Comparison of ENCODE assay signal across 29 cellular contexts in genomic region chr2:55965276-55965675, GRCh38. TPM values are rescaled to one million over a fixed set of nuclear protein-coding genes. Genes with fewer than 3 reads are reported as not detected.
DNase-seq lines count a peak whose midpoint lies in the region; ATAC-seq, FAIRE-seq and TF ChIP-seq lines count a peak whose summit lies in the region.
"Had no signal": no experiment of that assay in that cellular context is flagged by ENCODE, and none has a peak within 500 bp of the region (broad histone marks: within the 10 kb centered on the region; RNA-seq: fewer than 3 reads in every experiment).

No MANE protein-coding gene starts in this region.

- POLR2A ChIA-PET in IMR-90 (lab: Charles Lee; ENCODE audit: unreplicated experiment), result no interaction called here

- peak; percentile 76 for FAIRE-seq in bronchial epithelial cell (lab: Jason Lieb, UNC)
- FAIRE-seq: HTR-8/SVneo, small intestine had no signal

- H2AFZ ChIP-seq in IMR-90 (replicated peaks; ENCODE audit: low read length, poor library complexity), result no peak overlapping the region

- H3K27me3 ChIP-seq in IMR-90 (ENCODE audit: control insufficient read depth, insufficient read depth, low read length), result no peaks in the 10 kb centered on the region
- no peaks in the 10 kb centered on the region for H3K27me3 ChIP-seq in bronchial epithelial cell (ENCODE audit: control insufficient read depth, insufficient read depth, low read length)
- H3K27me3 ChIP-seq: body of pancreas, ovary, upper lobe of left lung had no signal

- no peak overlapping the region for H3K4me3 Mint-ChIP-seq in stimulated activated effector memory CD8-positive, alpha-beta T cell treated with anti-CD3 and anti-CD28 coated beads, Interleukin-12 subunit alpha, Interleukin-12 subunit beta, amount 100 ng/mL, for 72 hours
- H3K4me3 Mint-ChIP-seq: activated CD4-positive, alpha-beta T cell treated with anti-CD3 and anti-CD28 coated beads for 36 hours; activated naive CD8-positive, alpha-beta T cell treated with anti-CD3 and anti-CD28 coated beads, Interleukin-2, amount 50 U/mL, for 24 hours; activated T-cell treated with anti-CD3 and anti-CD28 coated beads, Interleukin-2, amount 50 U/mL, for 4 hours; CD4-positive, CD25-positive, alpha-beta regulatory T cell; T-helper 2 cell treated with Interferon-gamma antibody and Interleukin-4, amounts not matched to agents 5 μg/mL and 100 μg/mL, for 36 hours had no signal

- no peak overlapping the region for H3K9ac ChIP-seq in IMR-90 (ENCODE audit: low read depth, low read length)
- H3K9ac ChIP-seq: KMS-11 had no signal

- 0 out of 2 replicates have a peak overlapping the region, but pooled peaks have one; percentile 80 for H2BK120ac ChIP-seq in IMR-90 (ENCODE audit: low read depth, low read length)

- TF ChIP-seq RAD21 in IMR-90 (IDR thresholded peaks at IDR 0.05; ENCODE audit: low read length), result no peak

- no peaks in the 10 kb centered on the region for H3K9me3 Mint-ChIP-seq in stimulated activated effector memory CD8-positive, alpha-beta T cell treated with anti-CD3 and anti-CD28 coated beads, Interleukin-12 subunit alpha, Interleukin-12 subunit beta, amount 100 ng/mL, for 72 hours
- H3K9me3 Mint-ChIP-seq: activated naive CD8-positive, alpha-beta T cell treated with anti-CD3 and anti-CD28 coated beads, Interleukin-2, amount 50 U/mL, for 24 hours; activated T-cell treated with anti-CD3 and anti-CD28 coated beads, Interleukin-2, amount 50 U/mL, for 4 hours; T-helper 2 cell treated with Interferon-gamma antibody and Interleukin-4, amounts not matched to agents 5 μg/mL and 100 μg/mL, for 36 hours had no signal

- H3K36me3 ChIP-seq in IMR-90 (ENCODE audit: control insufficient read depth, insufficient read depth, low read length) (no peaks in the 10 kb centered on the region), bronchial epithelial cell (ENCODE audit: control insufficient read depth, insufficient read depth, low read length) (no peaks in the 10 kb centered on the region), mucosa of descending colon (ENCODE audit: low read depth) (no peaks in the 10 kb centered on the region)
- H3K36me3 ChIP-seq: lower lobe of right lung, ovary, upper lobe of left lung had no signal

- H3K14ac ChIP-seq in IMR-90 (replicated peaks; ENCODE audit: low read depth, low read length), result no peak overlapping the region

- H3K9me1 ChIP-seq in IMR-90 (ENCODE audit: insufficient read depth, low read length), result peaks cover 5% of the 10 kb centered on the region; the same call in 1 of the 2 replicates

- 0 out of 2 replicates have a peak overlapping the region, but pooled peaks have one; percentile 32 for H3K4ac ChIP-seq in IMR-90 (ENCODE audit: low read depth, low read length)

- no peak overlapping the region for H4K5ac ChIP-seq in IMR-90 (ENCODE audit: low read depth, low read length)

- H3K4me2 ChIP-seq in IMR-90 (ENCODE audit: low read depth, low read length), result no peak overlapping the region
- H3K4me2 ChIP-seq: KMS-11 had no signal

- TF ChIP-seq POLR2A in IMR-90 (IDR thresholded peaks at IDR 0.05; ENCODE audit: low read depth, low read length), result no peak

- dilution Hi-C loops in IMR-90 (cut with HindIII; ENCODE audit: low sequenced_read_pairs, unreplicated experiment), result no loop called here

- CTCF ChIA-PET in IMR-90 (lab: Yijun Ruan, JAX), result interaction anchor here (0.9 kb wide), 1 partner anchor 196 kb away, joined by 3 read pairs; no protein-coding TSS in a partner anchor

- H3K79me1 ChIP-seq in IMR-90 (ENCODE audit: low read depth in 1 of 2, low read length in 2 of 2), result no peaks in the 10 kb centered on the region

- H2AK5ac ChIP-seq in IMR-90 (ENCODE audit: low read depth, low read length), result peak overlapping the region; percentile 40; the same call in 1 of the 2 replicates

- in situ Hi-C loops in IMR-90 (cut with MboI; ENCODE audit: low sequenced_read_pairs), result no loop called here

- H3K9me3 ChIP-seq in IMR-90 (ENCODE audit: control insufficient read depth, insufficient read depth, low read length), result no peaks in the 10 kb centered on the region
- H3K9me3 ChIP-seq in mucosa of descending colon, result no peaks in the 10 kb centered on the region
- H3K9me3 ChIP-seq: body of pancreas, lower lobe of right lung, ovary, upper lobe of left lung had no signal

- TF ChIP-seq CTCF in IMR-90 (conservative IDR thresholded peaks at IDR 0.05; ENCODE audit: low read depth, low read length) (no peak), bronchial epithelial cell (IDR thresholded peaks at IDR 0.05; ENCODE audit: insufficient read depth, low read length, severe bottlenecking) (no peak), mucosa of descending colon (IDR thresholded peaks at IDR 0.05) (no peak)

- H3K27ac ChIP-seq in IMR-90 (ENCODE audit: insufficient read depth, low read length), result no peak overlapping the region
- H3K27ac ChIP-seq: KMS-11, lower lobe of right lung, RWPE1 had no signal

- no peaks in the 10 kb centered on the region for H3K4me1 Mint-ChIP-seq in stimulated activated effector memory CD8-positive, alpha-beta T cell treated with anti-CD3 and anti-CD28 coated beads, Interleukin-12 subunit alpha, Interleukin-12 subunit beta, amount 100 ng/mL, for 72 hours
- H3K4me1 Mint-ChIP-seq: activated CD4-positive, alpha-beta T cell treated with anti-CD3 and anti-CD28 coated beads for 36 hours; activated naive CD8-positive, alpha-beta T cell treated with anti-CD3 and anti-CD28 coated beads, Interleukin-2, amount 50 U/mL, for 24 hours; CD4-positive, CD25-positive, alpha-beta regulatory T cell had no signal

- H2AK9ac ChIP-seq in IMR-90 (replicated peaks; ENCODE audit: low read depth, low read length, poor library complexity), result no peak overlapping the region

- H3K36me3 Mint-ChIP-seq in stimulated activated effector memory CD8-positive, alpha-beta T cell treated with anti-CD3 and anti-CD28 coated beads, Interleukin-12 subunit alpha, Interleukin-12 subunit beta, amount 100 ng/mL, for 72 hours, result no peaks in the 10 kb centered on the region
- H3K36me3 Mint-ChIP-seq: CD4-positive, CD25-positive, alpha-beta regulatory T cell had no signal

- peak overlapping the region; percentile 84; the same call in 1 of the 3 replicates for H2BK15ac ChIP-seq in IMR-90 (ENCODE audit: low read depth, low read length)

- DNase-seq in IMR-90 (no peak), NCI-H524 (lab: John Stamatoyannopoulos, UW) (peak; percentile 67 to 87), bronchial epithelial cell (ENCODE audit: low read depth) (no peak), mucosa of descending colon (no peak), HuH-7 (ENCODE audit: low spot score) (no peak)
- DNase-seq in stimulated activated effector memory CD8-positive, alpha-beta T cell treated with anti-CD3 and anti-CD28 coated beads, Interleukin-12 subunit alpha, Interleukin-12 subunit beta, amount 100 ng/mL, for 72 hours (ENCODE audit: low spot score in 2 of 2), result no peak
- no peak for DNase-seq in activated CD8-positive, alpha-beta memory T cell treated with anti-CD3 and anti-CD28 coated beads for 24 hours
- DNase-seq: activated CD4-positive, alpha-beta T cell treated with anti-CD3 and anti-CD28 coated beads for 36 hours; activated gamma-delta T cell treated with Interleukin-2 at 50 U/mL for 16 hours; activated naive CD8-positive, alpha-beta T cell treated with anti-CD3 and anti-CD28 coated beads, Interleukin-2, amount 50 U/mL, for 24 hours; activated T-cell treated with anti-CD3 and anti-CD28 coated beads, Interleukin-2, amount 50 U/mL, for 4 hours; body of pancreas; CD4-positive, CD25-positive, alpha-beta regulatory T cell; GM23248; kidney glomerular epithelial cell; lower lobe of right lung; MM.1S; NCI-H1436 treated with DMSO at 0.1 percent for 48 hours; NCI-H526 treated with DMSO at 0.1 percent for 48 hours; ovary; small intestine; stimulated activated CD4-positive, alpha-beta T cell treated with anti-CD3 and anti-CD28 coated beads, Interleukin-1b, Interleukin-23, amount 100 ng/mL, for 48 hours; stimulated activated CD8-positive, alpha-beta memory T cell treated with anti-CD3 and anti-CD28 coated beads, Interleukin-4, amount 100 ng/mL, for 48 hours; upper lobe of left lung had no signal

- intact Hi-C loops in IMR-90 (cut with micrococcal nuclease), result no loop called here
- intact Hi-C loops in mucosa of descending colon (cut with DNase I, micrococcal nuclease), result no loop called here

- no TSS peak for BruUV-seq in IMR-90 (replicated peaks; lab: Mats Ljungman, UMichigan)

- H2BK20ac ChIP-seq in IMR-90 (ENCODE audit: low read depth, low read length), result 0 out of 2 replicates have a peak overlapping the region, but pooled peaks have one; percentile 25

- H3K23ac ChIP-seq in IMR-90 (ENCODE audit: low read depth, low read length), result no peak overlapping the region

- H3K18ac ChIP-seq in IMR-90 (ENCODE audit: low read depth, low read length), result no peak overlapping the region

- H4K8ac ChIP-seq in IMR-90 (ENCODE audit: low read depth in 2 of 2, low read length in 2 of 2), result peak overlapping the region in 1 of 2 experiments; percentile 74; a peak in 1 of 4 replicates

- H3K56ac ChIP-seq in IMR-90 (ENCODE audit: extremely low read depth, insufficient read depth, low read length), result no peak overlapping the region

- H3K4me1 ChIP-seq in IMR-90 (ENCODE audit: control insufficient read depth, insufficient read depth, low read length), result peaks cover 5% of the 10 kb centered on the region
- H3K4me1 ChIP-seq in mucosa of descending colon (ENCODE audit: low read depth), result no peaks in the 10 kb centered on the region
- H3K4me1 ChIP-seq: lower lobe of right lung had no signal

- no peak overlapping the region for H4K91ac ChIP-seq in IMR-90 (ENCODE audit: insufficient read depth, low read depth, low read length)

- no peak for ATAC-seq in IMR-90 (ENCODE audit: low read depth)
- peak; percentile 28 for ATAC-seq in stimulated activated effector memory CD8-positive, alpha-beta T cell treated with anti-CD3 and anti-CD28 coated beads, Interleukin-12 subunit alpha, Interleukin-12 subunit beta, amount 100 ng/mL, for 72 hours
- no peak for ATAC-seq in mucosa of descending colon
- ATAC-seq: activated CD4-positive, alpha-beta T cell treated with anti-CD3 and anti-CD28 coated beads for 36 hours; activated naive CD8-positive, alpha-beta T cell treated with anti-CD3 and anti-CD28 coated beads, Interleukin-2, amount 50 U/mL, for 24 hours; activated T-cell treated with anti-CD3 and anti-CD28 coated beads, Interleukin-2, amount 50 U/mL, for 4 hours had no signal

- no peak overlapping the region for H3K4me3 ChIP-seq in IMR-90 (ENCODE audit: insufficient read depth, low read depth, low read length)
- no peak overlapping the region for H3K4me3 ChIP-seq in bronchial epithelial cell (ENCODE audit: low read depth, low read length)
- H3K4me3 ChIP-seq in mucosa of descending colon, result no peak overlapping the region
- H3K4me3 ChIP-seq: body of pancreas, GM23248, lower lobe of right lung, ovary, upper lobe of left lung had no signal

- H2BK5ac ChIP-seq in IMR-90 (ENCODE audit: low read depth, low read length, poor library complexity, severe bottlenecking), result no peak overlapping the region

- no CpG with 5 or more reads among the region's 2 CpGs for WGBS in IMR-90 (ENCODE audit: extremely low coverage in 2 of 2, insufficient read length in 1 of 2), 2 experiments

- H3K27ac Mint-ChIP-seq in stimulated activated effector memory CD8-positive, alpha-beta T cell treated with anti-CD3 and anti-CD28 coated beads, Interleukin-12 subunit alpha, Interleukin-12 subunit beta, amount 100 ng/mL, for 72 hours, result no peak overlapping the region
- H3K27ac Mint-ChIP-seq: activated CD4-positive, alpha-beta T cell treated with anti-CD3 and anti-CD28 coated beads for 36 hours; activated naive CD8-positive, alpha-beta T cell treated with anti-CD3 and anti-CD28 coated beads, Interleukin-2, amount 50 U/mL, for 24 hours; CD4-positive, CD25-positive, alpha-beta regulatory T cell; T-helper 2 cell treated with Interferon-gamma antibody and Interleukin-4, amounts not matched to agents 5 μg/mL and 100 μg/mL, for 36 hours had no signal

- no peaks in the 10 kb centered on the region for H4K20me1 ChIP-seq in IMR-90 (ENCODE audit: insufficient read depth, low read length)

RNA-seq across cellular contexts. Expression of gene EFEMP1, which starts 41.7 kb away (rescaled TPM):
- total RNA-seq in IMR-90 (2012; rRNA removed) (164 and 214 TPM in 2 replicates), bronchial epithelial cell (113 and 227 TPM in 2 replicates), mucosa of descending colon (10 to 100 TPM in 2 of 3 donors, 1 to 10 TPM in 1; 9.5 to 80.1 (median 40.8) TPM)
- polyA plus RNA-seq in IMR-90 (2012; rRNA removed), result 198 and 219 TPM in 2 replicates
- polyA plus RNA-seq in IMR-90 (2012; cell fraction: cytosol; rRNA removed), result 314 and 322 TPM in 2 replicates
- polyA plus RNA-seq in IMR-90 (2012; cell fraction: nucleus; rRNA removed; ENCODE audit: low replicate concordance), result 132 and 323 TPM in 2 replicates
- total RNA-seq: activated CD4-positive, alpha-beta T cell treated with anti-CD3 and anti-CD28 coated beads for 36 hours; activated CD8-positive, alpha-beta memory T cell treated with anti-CD3 and anti-CD28 coated beads for 36 hours; CD4-positive, CD25-positive, alpha-beta regulatory T cell had no signal
- polyA plus RNA-seq: CD4-positive, CD25-positive, alpha-beta regulatory T cell had no signal

Comparison
In these comparisons a context has a peak if more than half of its experiments do, and no peak if none do; other contexts are left out.
1. DNase-seq: peak in NCI-H524 (2 of 2); none in IMR-90 (single experiment), bronchial epithelial cell (single experiment), stimulated activated effector memory CD8-positive, alpha-beta T cell treated with anti-CD3 and anti-CD28 coated beads, Interleukin-12 subunit alpha, Interleukin-12 subunit beta, amount 100 ng/mL, for 72 hours (0 of 2), activated CD8-positive, alpha-beta memory T cell treated with anti-CD3 and anti-CD28 coated beads for 24 hours (single experiment), mucosa of descending colon (0 of 3) and HuH-7 (single experiment).